ENCODE assay signal across 17 cellular contexts in genomic region chr13:65783383-65783782, GRCh38.
DNase-seq lines count a peak whose midpoint lies in the region; ATAC-seq, FAIRE-seq and TF ChIP-seq lines count a peak whose summit lies in the region.
"Had no signal": no experiment of that assay in that cellular context is flagged by ENCODE, and none has a peak within 500 bp of the region (broad histone marks: within the 10 kb centered on the region; RNA-seq: fewer than 3 reads in every experiment).

No MANE protein-coding gene starts in this region.

- no peak overlapping the region for H3K4me2 ChIP-seq in IMR-90 (ENCODE audit: low read depth, low read length)
- H3K4me2 ChIP-seq: BLaER1, GM23338 had no signal

- H3K36me3 Mint-ChIP-seq in stimulated activated naive B cell treated with anti-CD40 and anti-IgM and Interleukin-4, amounts not matched to agents 10 μg/mL and 1 μg/mL and 100 μg/mL, for 72 hours: no peaks in the 10 kb centered on the region
- no peaks in the 10 kb centered on the region for H3K36me3 Mint-ChIP-seq in T-helper 17 cell (ENCODE audit: low read depth)
- H3K36me3 Mint-ChIP-seq: CD14-positive monocyte; CD4-positive, alpha-beta memory T cell had no signal

- no peak overlapping the region for H4K5ac ChIP-seq in IMR-90 (ENCODE audit: low read depth, low read length)

- dilution Hi-C loops in IMR-90 (cut with HindIII; ENCODE audit: low sequenced_read_pairs, unreplicated experiment): no loop called here

- H4K91ac ChIP-seq in IMR-90 (ENCODE audit: insufficient read depth, low read depth, low read length): no peak overlapping the region

- in situ Hi-C loops in IMR-90 (cut with MboI; ENCODE audit: low sequenced_read_pairs): no loop called here

- H2BK120ac ChIP-seq in IMR-90 (ENCODE audit: low read depth, low read length): no peak overlapping the region

- H3K4me1 Mint-ChIP-seq in stimulated activated naive B cell treated with anti-CD40 and anti-IgM and Interleukin-4, amounts not matched to agents 10 μg/mL and 1 μg/mL and 100 μg/mL, for 72 hours: no peaks in the 10 kb centered on the region
- no peaks in the 10 kb centered on the region for H3K4me1 Mint-ChIP-seq in T-helper 17 cell
- H3K4me1 Mint-ChIP-seq: CD14-positive monocyte; CD4-positive, alpha-beta memory T cell; GM23338 had no signal

- H3K27ac Mint-ChIP-seq in stimulated activated naive B cell treated with anti-CD40 and anti-IgM and Interleukin-4, amounts not matched to agents 10 μg/mL and 1 μg/mL and 100 μg/mL, for 72 hours: no peak overlapping the region
- no peak overlapping the region for H3K27ac Mint-ChIP-seq in T-helper 17 cell
- H3K27ac Mint-ChIP-seq: CD14-positive monocyte; CD4-positive, alpha-beta memory T cell; GM23338 had no signal

- intact Hi-C loops in IMR-90 (cut with micrococcal nuclease): no loop called here
- intact Hi-C loops in kidney (cut with DNase I): no loop called here
- intact Hi-C loops in sciatic nerve (cut with DNase I): no loop called here

- no peak overlapping the region for H3K23ac ChIP-seq in IMR-90 (ENCODE audit: low read depth, low read length)

- H2BK5ac ChIP-seq in IMR-90 (ENCODE audit: low read depth, low read length, poor library complexity, severe bottlenecking): no peak overlapping the region

- TF ChIP-seq CTCF in IMR-90 (conservative IDR thresholded peaks at IDR 0.05; ENCODE audit: low read depth, low read length): no peak
- TF ChIP-seq CTCF in kidney (IDR thresholded peaks at IDR 0.05; ENCODE audit: borderline replicate concordance, extremely low read depth, insufficient read depth): no peak

- peaks cover 0 to 3% of the 10 kb centered on the region in 2 donors for H3K9me3 Mint-ChIP-seq in stimulated activated naive B cell treated with anti-CD40 and anti-IgM and Interleukin-4, amounts not matched to agents 10 μg/mL and 1 μg/mL and 100 μg/mL, for 72 hours

- peak overlapping the region; percentile 21 for H2AFZ ChIP-seq in IMR-90 (replicated peaks; ENCODE audit: low read length, poor library complexity)
- H2AFZ ChIP-seq: GM23338 had no signal

- POLR2A ChIA-PET in IMR-90 (lab: Charles Lee; ENCODE audit: unreplicated experiment): no interaction called here

- H3K9ac ChIP-seq in IMR-90 (ENCODE audit: low read depth, low read length) (no peak overlapping the region), kidney (ENCODE audit: low read length in 2 of 2) (no peak overlapping the region)
- H3K9ac ChIP-seq: BLaER1 had no signal

- H2AK9ac ChIP-seq in IMR-90 (replicated peaks; ENCODE audit: low read depth, low read length, poor library complexity): no peak overlapping the region

- no peak overlapping the region for H3K56ac ChIP-seq in IMR-90 (ENCODE audit: extremely low read depth, insufficient read depth, low read length)

- no peak overlapping the region for H2BK20ac ChIP-seq in IMR-90 (ENCODE audit: low read depth, low read length)

- ATAC-seq in IMR-90 (ENCODE audit: low read depth) (no peak), sciatic nerve (peak; percentile 32), T-helper 17 cell (no peak)
- peak; percentile 12 to 19 for ATAC-seq in stimulated activated naive B cell treated with anti-CD40 and anti-IgM and Interleukin-4, amounts not matched to agents 10 μg/mL and 1 μg/mL and 100 μg/mL, for 72 hours (replicated peaks)
- ATAC-seq: GM23338 had no signal

- FAIRE-seq in kidney (lab: Jason Lieb, UNC): no peak
- FAIRE-seq: H54 had no signal

- H3K79me1 ChIP-seq in IMR-90 (ENCODE audit: low read depth in 1 of 2, low read length in 2 of 2): no peaks in the 10 kb centered on the region

- no peak for DNase-seq in IMR-90
- DNase-seq in kidney: peak; percentile 60
- DNase-seq in sciatic nerve (ENCODE audit: low spot score): no peak
- DNase-seq in stimulated activated naive B cell treated with anti-CD40 and anti-IgM and Interleukin-4, amounts not matched to agents 10 μg/mL and 1 μg/mL and 100 μg/mL, for 72 hours: no peak
- no peak for DNase-seq in activated T-cell treated with anti-CD3 and anti-CD28 coated beads, Interleukin-2, amount 50 U/mL, for 48 hours
- DNase-seq in dedifferentiated amniotic fluid mesenchymal stem cell (ENCODE audit: extremely low spot score): no peak
- DNase-seq in T-helper 17 cell: no peak
- DNase-seq: 8988T; CD4-positive, alpha-beta memory T cell; DMS79 treated with DMSO at 0.1 percent for 48 hours; GF-D8; HCEC 1CT had no signal

- H3K18ac ChIP-seq in IMR-90 (ENCODE audit: low read depth, low read length): no peak overlapping the region

- H3K4me3 ChIP-seq in IMR-90 (ENCODE audit: insufficient read depth, low read depth, low read length) (no peak overlapping the region), kidney (ENCODE audit: low read length in 2 of 2) (no peak overlapping the region)
- H3K4me3 ChIP-seq: BLaER1, GM23338 had no signal

- no peak overlapping the region for H4K8ac ChIP-seq in IMR-90 (ENCODE audit: low read depth in 2 of 2, low read length in 2 of 2)

- CTCF ChIA-PET in IMR-90 (lab: Yijun Ruan, JAX): no interaction called here

- H3K27ac ChIP-seq in IMR-90 (ENCODE audit: insufficient read depth, low read length) (no peak overlapping the region), kidney (ENCODE audit: low read depth in 2 of 2, low read length in 2 of 2) (no peak overlapping the region)
- H3K27ac ChIP-seq: BLaER1, HL-60 had no signal

- H3K14ac ChIP-seq in IMR-90 (replicated peaks; ENCODE audit: low read depth, low read length): no peak overlapping the region

- H2AK5ac ChIP-seq in IMR-90 (ENCODE audit: low read depth, low read length): no peak overlapping the region

- H3K27me3 ChIP-seq in IMR-90 (ENCODE audit: control insufficient read depth, insufficient read depth, low read length): no peaks in the 10 kb centered on the region
- H3K27me3 ChIP-seq: BLaER1 had no signal

- TF ChIP-seq POLR2A in IMR-90 (IDR thresholded peaks at IDR 0.05; ENCODE audit: low read depth, low read length): no peak

- no peaks in the 10 kb centered on the region for H3K27me3 Mint-ChIP-seq in stimulated activated naive B cell treated with anti-CD40 and anti-IgM and Interleukin-4, amounts not matched to agents 10 μg/mL and 1 μg/mL and 100 μg/mL, for 72 hours
- H3K27me3 Mint-ChIP-seq in T-helper 17 cell: no peaks in the 10 kb centered on the region
- H3K27me3 Mint-ChIP-seq: CD4-positive, alpha-beta memory T cell had no signal

- H3K4me1 ChIP-seq in IMR-90 (ENCODE audit: control insufficient read depth, insufficient read depth, low read length): no peaks in the 10 kb centered on the region
- H3K4me1 ChIP-seq in kidney (ENCODE audit: control insufficient read depth in 1 of 2, insufficient read depth in 1 of 2, low read depth in 1 of 2, low read length in 2 of 2): no peaks in the 10 kb centered on the region
- H3K4me1 ChIP-seq: BLaER1 had no signal

- H3K36me3 ChIP-seq in IMR-90 (ENCODE audit: control insufficient read depth, insufficient read depth, low read length) (no peaks in the 10 kb centered on the region), kidney (ENCODE audit: control insufficient read depth in 1 of 2, insufficient read depth in 2 of 2, low read length in 2 of 2) (no peaks in the 10 kb centered on the region)
- H3K36me3 ChIP-seq: BLaER1 had no signal

- no peak for TF ChIP-seq RAD21 in IMR-90 (IDR thresholded peaks at IDR 0.05; ENCODE audit: low read length)

- no peak overlapping the region for H3K4ac ChIP-seq in IMR-90 (ENCODE audit: low read depth, low read length)

- H3K9me3 ChIP-seq in IMR-90 (ENCODE audit: control insufficient read depth, insufficient read depth, low read length) (no peaks in the 10 kb centered on the region), kidney (ENCODE audit: control insufficient read depth in 1 of 2, low read length in 2 of 2) (no peaks in the 10 kb centered on the region), T-helper 17 cell (ENCODE audit: control insufficient read depth, low read length, poor library complexity, severe bottlenecking) (no peaks in the 10 kb centered on the region)
- H3K9me3 ChIP-seq: BLaER1 had no signal

- WGBS in IMR-90 (ENCODE audit: extremely low coverage in 2 of 2, insufficient read length in 1 of 2), 2 experiments: 89% methylated on average over 4 of the region's 6 CpGs; no CpG with 5 or more reads in 1 of the 2 experiments

- no peak overlapping the region for H2BK15ac ChIP-seq in IMR-90 (ENCODE audit: low read depth, low read length)

- no peaks in the 10 kb centered on the region for H4K20me1 ChIP-seq in IMR-90 (ENCODE audit: insufficient read depth, low read length)
- H4K20me1 ChIP-seq: BLaER1 had no signal

- no peak overlapping the region for H3K4me3 Mint-ChIP-seq in stimulated activated naive B cell treated with anti-CD40 and anti-IgM and Interleukin-4, amounts not matched to agents 10 μg/mL and 1 μg/mL and 100 μg/mL, for 72 hours
- H3K4me3 Mint-ChIP-seq in T-helper 17 cell: no peak overlapping the region
- H3K4me3 Mint-ChIP-seq: CD14-positive monocyte; CD4-positive, alpha-beta memory T cell; GM23338 had no signal

- peaks cover 3% of the 10 kb centered on the region; the same call in 1 of the 2 replicates for H3K9me1 ChIP-seq in IMR-90 (ENCODE audit: insufficient read depth, low read length)

- BruUV-seq in IMR-90 (replicated peaks; lab: Mats Ljungman, UMichigan): no TSS peak

TF ChIP-seq in IMR-90, 13 proteins besides CTCF, POLR2A, EP300 and RAD21:
- TF ChIP-seq MXI1 (IDR thresholded peaks at IDR 0.05; ENCODE audit: borderline replicate concordance, low read depth, low read length): no peak
- no peak for TF ChIP-seq CEBPB (IDR thresholded peaks at IDR 0.05; ENCODE audit: low read depth, low read length)
- no peak for TF ChIP-seq FOS (IDR thresholded peaks at IDR 0.05; ENCODE audit: low read depth, low read length)
- TF ChIP-seq MAFK (IDR thresholded peaks at IDR 0.05; ENCODE audit: low read depth, low read length): no peak
- no peak for TF ChIP-seq MAZ (IDR thresholded peaks at IDR 0.05; ENCODE audit: borderline replicate concordance, low read depth, low read length)
- no peak for TF ChIP-seq SMC3 (IDR thresholded peaks at IDR 0.05; ENCODE audit: low read depth, low read length)
- no peak for TF ChIP-seq ELK1 (IDR thresholded peaks at IDR 0.05; ENCODE audit: borderline replicate concordance, low read depth, low read length)
- no peak for TF ChIP-seq BHLHE40 (IDR thresholded peaks at IDR 0.05; ENCODE audit: low read depth, low read length)
- no peak for TF ChIP-seq NFE2L2 (IDR thresholded peaks at IDR 0.05; ENCODE audit: low read depth, low read length)

Comparison
In these comparisons a context has a peak if more than half of its experiments do, and no peak if none do; other contexts are left out.
1. ATAC-seq: peak in sciatic nerve (single experiment) and stimulated activated naive B cell treated with anti-CD40 and anti-IgM and Interleukin-4, amounts not matched to agents 10 μg/mL and 1 μg/mL and 100 μg/mL, for 72 hours (2 of 2); none in IMR-90 (single experiment) and T-helper 17 cell (single experiment).